27 cellular contexts compared by ENCODE assay signal in genomic region chr2:43692428-43692994, GRCh38. TPM values are rescaled to one million over a fixed set of nuclear protein-coding genes. Genes with fewer than 3 reads are reported as not detected.
"Had no signal": no experiment of that assay in that cellular context is flagged by ENCODE, and none has a peak within 500 bp of the region (broad histone marks: within the 10 kb centered on the region; RNA-seq: fewer than 3 reads in every experiment).

No MANE protein-coding gene starts in this region.

- FAIRE-seq: HTR-8/SVneo, RCC 7860 had no signal

- H3K4me3 ChIP-seq: SJSA1, SK-N-MC had no signal

- H3K9me3 ChIP-seq: SJSA1 had no signal

- H3K4me1 ChIP-seq: SJSA1 had no signal

- DNase-seq: Kasumi-1, MV-4-11, NCI-H1048, NCI-H1105, NCI-H1417, NCI-H1436 treated with DMSO at 0.1 percent for 48 hours, NCI-H1694, NCI-H187 treated with DMSO at 0.1 percent for 48 hours, NCI-H2029 treated with DMSO at 0.1 percent for 48 hours, NCI-H2171, NCI-H226, NCI-H446, NCI-H510A, NCI-H524 treated with DMSO at 0.1 percent for 48 hours, NCI-H69, NCI-H774, Right ventricle myocardium superior, RPMI8226, SIG-M5, SW 1271 had no signal

- H3K27me3 ChIP-seq: SJSA1 had no signal

- H3K9ac ChIP-seq: KMS-11 had no signal

- H3K27ac ChIP-seq: HL-60, KMS-11, SJSA1, SK-N-MC had no signal

- H3K4me2 ChIP-seq: KMS-11 had no signal

RNA-seq across cellular contexts. Expression of gene C1GALT1C1L, which starts 16.3 kb away (rescaled TPM):
- total RNA-seq: MCF 10A had no signal
